ENCODE assay signal across 14 cellular contexts in the genomic region with DNA sequence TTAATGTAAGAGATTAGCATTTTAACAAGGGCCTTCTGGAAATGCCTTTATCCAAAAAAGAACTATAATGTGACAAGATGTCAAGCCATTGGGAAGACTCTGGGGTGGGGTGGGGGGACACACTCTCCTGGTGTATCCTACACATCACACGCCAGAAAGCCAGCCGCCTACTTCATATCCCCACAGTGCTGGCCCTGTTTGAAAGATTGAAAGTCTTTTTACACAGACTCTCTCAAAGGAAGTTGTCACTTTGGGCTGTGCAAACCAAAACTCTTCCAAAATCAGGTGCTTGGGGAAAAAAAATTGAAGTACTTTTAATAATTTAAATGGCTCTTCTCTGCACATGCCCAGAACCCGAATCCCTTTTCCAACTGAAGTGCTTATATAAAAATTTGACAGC.
"Had no signal": no experiment of that assay in that cellular context is flagged by ENCODE, and none has a peak within 500 bp of the region (broad histone marks: within the 10 kb centered on the region; RNA-seq: fewer than 3 reads in every experiment).

No MANE protein-coding gene starts in this region.

- H3K36me3 Mint-ChIP-seq: stimulated activated effector memory CD8-positive, alpha-beta T cell treated with anti-CD3 and anti-CD28 coated beads, Interleukin-12 subunit alpha, Interleukin-12 subunit beta, amount 100 ng/mL, for 72 hours; type B pancreatic cell had no signal

- H3K9me3 Mint-ChIP-seq: activated T-helper 1 cell treated with anti-CD3 and anti-CD28 coated beads, Interleukin-12 subunit alpha, Interleukin-12 subunit beta, Interleukin-2, Interleukin-4 antibody, amounts not matched to agents 30 ng/mL and 10 ng/mL and 1 ng/mL, durations not matched to agents 14 hours and 24 hours and 36 hours; type B pancreatic cell had no signal

- H3K9me3 ChIP-seq: SK-N-SH, suprapubic skin had no signal

- H3K27me3 Mint-ChIP-seq: type B pancreatic cell had no signal

- ATAC-seq: esophagus mucosa; right cardiac atrium; stimulated activated effector memory CD8-positive, alpha-beta T cell treated with anti-CD3 and anti-CD28 coated beads, Interleukin-12 subunit alpha, Interleukin-12 subunit beta, amount 100 ng/mL, for 72 hours had no signal

- H3K4me3 Mint-ChIP-seq: activated T-helper 1 cell treated with anti-CD3 and anti-CD28 coated beads, Interleukin-12 subunit alpha, Interleukin-12 subunit beta, Interleukin-2, Interleukin-4 antibody, amounts not matched to agents 30 ng/mL and 10 ng/mL and 1 ng/mL, durations not matched to agents 14 hours and 24 hours and 36 hours; stimulated activated effector memory CD8-positive, alpha-beta T cell treated with anti-CD3 and anti-CD28 coated beads, Interleukin-12 subunit alpha, Interleukin-12 subunit beta, amount 100 ng/mL, for 72 hours; type B pancreatic cell had no signal

- H3K4me1 Mint-ChIP-seq: stimulated activated effector memory CD8-positive, alpha-beta T cell treated with anti-CD3 and anti-CD28 coated beads, Interleukin-12 subunit alpha, Interleukin-12 subunit beta, amount 100 ng/mL, for 72 hours had no signal

- H3K36me3 ChIP-seq: suprapubic skin had no signal

- H3K27ac ChIP-seq: dorsolateral prefrontal cortex, suprapubic skin had no signal

- DNase-seq: activated CD4-positive, alpha-beta T cell treated with anti-CD3 and anti-CD28 coated beads, Interleukin-2, amount 50 U/mL, for 48 hours; activated CD4-positive, CD25-positive, alpha-beta regulatory T cell; activated naive CD4-positive, alpha-beta T cell treated with anti-CD3 and anti-CD28 coated beads, Interleukin-2, amount 50 U/mL, for 16 hours; aorta; dorsolateral prefrontal cortex; midbrain; posterior cingulate gyrus; right cardiac atrium; SK-N-SH had no signal

- H3K27ac Mint-ChIP-seq: activated T-helper 1 cell treated with anti-CD3 and anti-CD28 coated beads, Interleukin-12 subunit alpha, Interleukin-12 subunit beta, Interleukin-2, Interleukin-4 antibody, amounts not matched to agents 30 ng/mL and 10 ng/mL and 1 ng/mL, durations not matched to agents 14 hours and 24 hours and 36 hours; stimulated activated effector memory CD8-positive, alpha-beta T cell treated with anti-CD3 and anti-CD28 coated beads, Interleukin-12 subunit alpha, Interleukin-12 subunit beta, amount 100 ng/mL, for 72 hours; type B pancreatic cell had no signal
